ENCODE assay signal across 8 cellular contexts in genomic region chr9:4679268-4680177, GRCh38. TPM values are rescaled to one million over a fixed set of nuclear protein-coding genes. Genes with fewer than 3 reads are reported as not detected.
A peak's percentile ranks its signal among the peaks of the same experiment; 100 is the strongest.
DNase-seq lines count a peak whose midpoint lies in the region; ATAC-seq and TF ChIP-seq lines count a peak whose summit lies in the region.

TSS of gene CDC37L1 (plus strand) at chr9:4679569. CDS start at chr9:4679768, 199 bp downstream.

- peak within 1 kb of the TSS; percentile 98 for H3K27ac ChIP-seq in left lung

- POLR2A ChIA-PET in activated CD4-positive, alpha-beta T cell treated with anti-CD3 and anti-CD28 coated beads, Interleukin-2, amount 10 ng/mL, durations not matched to agents 7 days and 5 days (lab: Charles Lee), result interaction anchor here (0.6 to 0.7 kb wide), 2 partner anchors 14 to 61 kb away, joined by 3 read pairs; no protein-coding TSS in a partner anchor

- H3K9me3 Mint-ChIP-seq in activated CD4-positive, alpha-beta T cell treated with anti-CD3 and anti-CD28 coated beads, Interleukin-2, amount 10 ng/mL, durations not matched to agents 7 days and 5 days, result no peaks in the 10 kb centered on the region

- no peak within 1 kb of the TSS for H3K4me3 Mint-ChIP-seq in activated CD4-positive, alpha-beta T cell treated with anti-CD3 and anti-CD28 coated beads, Interleukin-2, amount 10 ng/mL, durations not matched to agents 7 days and 5 days

- H3K4me1 Mint-ChIP-seq in activated CD4-positive, alpha-beta T cell treated with anti-CD3 and anti-CD28 coated beads, Interleukin-2, amount 10 ng/mL, durations not matched to agents 7 days and 5 days, result peaks cover 6% of the 10 kb centered on the region

- no peaks in the 10 kb centered on the region for H3K9me3 ChIP-seq in left lung

- no peaks in the 10 kb centered on the region for H3K27me3 ChIP-seq in left lung

- intact Hi-C loops in left lung (cut with DNase I), result no loop called here

- DNase-seq in C1 segment of cervical spinal cord (lab: John Stamatoyannopoulos, UW), result peak; percentile 62 to 98 (median 95)
- DNase-seq in NCI-H526 treated with DMSO at 0.1 percent for 48 hours (lab: John Stamatoyannopoulos, UW), result peak; percentile 92
- DNase-seq in activated CD4-positive, alpha-beta T cell treated with anti-CD3 and anti-CD28 coated beads, Interleukin-2, amount 10 ng/mL, durations not matched to agents 7 days and 5 days, result peak; percentile 98
- DNase-seq in dedifferentiated amniotic fluid mesenchymal stem cell (ENCODE audit: extremely low spot score), result peak; percentile 95
- peak; percentile 98 to 100 for DNase-seq in left lung
- DNase-seq in stimulated activated CD4-positive, alpha-beta T cell treated with anti-CD3 and anti-CD28 coated beads, Interleukin-2, amount 100 ng/mL, for 48 hours, result peak; percentile 99 to 100

- peak; percentile 97 for ATAC-seq in GM19324 (IDR thresholded peaks at IDR 0.05; ENCODE audit: low FRiP score, unreplicated experiment)
- peak; percentile 91 for ATAC-seq in HG03469 (IDR thresholded peaks at IDR 0.05; ENCODE audit: unreplicated experiment)
- ATAC-seq in left lung, result peak; percentile 96

- peak; percentile 48 to 90 for TF ChIP-seq CTCF in left lung (IDR thresholded peaks at IDR 0.05)

- H3K36me3 ChIP-seq in left lung, result no peaks in the 10 kb centered on the region

- H3K4me1 ChIP-seq in left lung, result peaks cover 12 to 36% of the 10 kb centered on the region in 2 donors

- peaks cover 12% of the 10 kb centered on the region for H3K36me3 Mint-ChIP-seq in activated CD4-positive, alpha-beta T cell treated with anti-CD3 and anti-CD28 coated beads, Interleukin-2, amount 10 ng/mL, durations not matched to agents 7 days and 5 days (ENCODE audit: low read depth)

- no peak within 1 kb of the TSS for H3K27ac Mint-ChIP-seq in activated CD4-positive, alpha-beta T cell treated with anti-CD3 and anti-CD28 coated beads, Interleukin-2, amount 10 ng/mL, durations not matched to agents 7 days and 5 days

- H3K4me3 ChIP-seq in left lung, result peak within 1 kb of the TSS; percentile 58 to 88

- CTCF ChIA-PET in activated CD4-positive, alpha-beta T cell treated with anti-CD3 and anti-CD28 coated beads, Interleukin-2, amount 10 ng/mL, durations not matched to agents 7 days and 5 days (lab: Charles Lee), result interaction anchor here (0.8 to 1.0 kb wide), 2 partner anchors 17 to 36 kb away, joined by 3 read pairs; partner anchors contain the start of gene PLPP6

- H3K27me3 Mint-ChIP-seq in activated CD4-positive, alpha-beta T cell treated with anti-CD3 and anti-CD28 coated beads, Interleukin-2, amount 10 ng/mL, durations not matched to agents 7 days and 5 days, result no peaks in the 10 kb centered on the region

RNA-seq across cellular contexts. Expression of gene CDC37L1, which starts in this region (rescaled TPM):
- total RNA-seq in activated CD4-positive, alpha-beta T cell treated with anti-CD3 and anti-CD28 coated beads, Interleukin-2, amount 10 ng/mL, durations not matched to agents 7 days and 5 days, result 10 to 100 TPM in 1 of 2 experiments, 1 to 10 TPM in 1; 9.2 to 10.7 TPM
- 10 to 100 TPM; 14.5 to 16.4 TPM for total RNA-seq in left lung

Comparison
In these comparisons a context has a peak if more than half of its experiments do, and no peak if none do; other contexts are left out.
1. Peak in every context shown above with its lines: DNase-seq, ATAC-seq, H3K4me3 ChIP-seq and H3K27ac ChIP-seq.